In the genomic region with DNA sequence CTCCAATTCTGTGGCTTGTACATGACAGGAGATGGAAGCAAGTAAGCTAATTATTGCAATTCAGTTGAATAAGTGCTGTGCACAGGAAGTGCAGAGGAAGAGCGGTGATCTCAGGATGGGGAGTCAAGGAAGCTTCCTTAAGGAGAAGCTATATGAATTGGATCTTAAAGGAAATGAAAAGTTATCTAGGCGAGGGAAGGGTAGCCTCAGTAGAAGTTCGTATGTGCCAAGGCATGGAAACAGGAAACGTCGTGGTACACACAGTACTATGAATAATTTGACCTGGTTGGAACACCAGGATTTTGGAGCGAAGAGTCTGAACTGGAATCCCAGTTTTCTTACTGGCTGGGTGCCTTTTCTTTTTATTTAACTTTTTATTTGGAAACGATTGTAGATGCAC, we compare ENCODE assay signal across 1 cellular context.
TF ChIP-seq lines count a peak whose summit lies in the region.

No MANE protein-coding gene starts in this region.

TF ChIP-seq in K562, 482 proteins besides CTCF, POLR2A, EP300 and RAD21 (continued from another document):
- TF ChIP-seq, protein P1, sequence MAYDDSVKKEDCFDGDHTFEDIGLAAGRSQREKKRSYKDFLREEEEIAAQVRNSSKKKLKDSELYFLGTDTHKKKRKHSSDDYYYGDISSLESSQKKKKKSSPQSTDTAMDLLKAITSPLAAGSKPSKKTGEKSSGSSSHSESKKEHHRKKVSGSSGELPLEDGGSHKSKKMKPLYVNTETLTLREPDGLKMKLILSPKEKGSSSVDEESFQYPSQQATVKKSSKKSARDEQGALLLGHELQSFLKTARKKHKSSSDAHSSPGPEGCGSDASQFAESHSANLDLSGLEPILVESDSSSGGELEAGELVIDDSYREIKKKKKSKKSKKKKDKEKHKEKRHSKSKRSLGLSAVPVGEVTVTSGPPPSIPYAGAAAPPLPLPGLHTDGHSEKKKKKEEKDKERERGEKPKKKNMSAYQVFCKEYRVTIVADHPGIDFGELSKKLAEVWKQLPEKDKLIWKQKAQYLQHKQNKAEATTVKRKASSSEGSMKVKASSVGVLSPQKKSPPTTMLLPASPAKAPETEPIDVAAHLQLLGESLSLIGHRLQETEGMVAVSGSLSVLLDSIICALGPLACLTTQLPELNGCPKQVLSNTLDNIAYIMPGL (CRISPR knock-in tag; IDR thresholded peaks at IDR 0.05), result no peak
- TF ChIP-seq ILK (tag; IDR thresholded peaks at IDR 0.05; ENCODE audit: borderline replicate concordance, low read depth) (no peak), KAT8 (IDR thresholded peaks at IDR 0.05; ENCODE audit: low read depth) (no peak), HDGF (IDR thresholded peaks at IDR 0.05) (no peak), SMAD2 (IDR thresholded peaks at IDR 0.05; ENCODE audit: low read depth, low read length) (no peak), FOXK2 (conservative IDR thresholded peaks at IDR 0.05 in 1 of 2, IDR thresholded peaks at IDR 0.05 in 1 of 2; ENCODE audit: low read depth in 2 of 2) (no peak)
